ENCODE assay signal across 8 cellular contexts in the genomic region with DNA sequence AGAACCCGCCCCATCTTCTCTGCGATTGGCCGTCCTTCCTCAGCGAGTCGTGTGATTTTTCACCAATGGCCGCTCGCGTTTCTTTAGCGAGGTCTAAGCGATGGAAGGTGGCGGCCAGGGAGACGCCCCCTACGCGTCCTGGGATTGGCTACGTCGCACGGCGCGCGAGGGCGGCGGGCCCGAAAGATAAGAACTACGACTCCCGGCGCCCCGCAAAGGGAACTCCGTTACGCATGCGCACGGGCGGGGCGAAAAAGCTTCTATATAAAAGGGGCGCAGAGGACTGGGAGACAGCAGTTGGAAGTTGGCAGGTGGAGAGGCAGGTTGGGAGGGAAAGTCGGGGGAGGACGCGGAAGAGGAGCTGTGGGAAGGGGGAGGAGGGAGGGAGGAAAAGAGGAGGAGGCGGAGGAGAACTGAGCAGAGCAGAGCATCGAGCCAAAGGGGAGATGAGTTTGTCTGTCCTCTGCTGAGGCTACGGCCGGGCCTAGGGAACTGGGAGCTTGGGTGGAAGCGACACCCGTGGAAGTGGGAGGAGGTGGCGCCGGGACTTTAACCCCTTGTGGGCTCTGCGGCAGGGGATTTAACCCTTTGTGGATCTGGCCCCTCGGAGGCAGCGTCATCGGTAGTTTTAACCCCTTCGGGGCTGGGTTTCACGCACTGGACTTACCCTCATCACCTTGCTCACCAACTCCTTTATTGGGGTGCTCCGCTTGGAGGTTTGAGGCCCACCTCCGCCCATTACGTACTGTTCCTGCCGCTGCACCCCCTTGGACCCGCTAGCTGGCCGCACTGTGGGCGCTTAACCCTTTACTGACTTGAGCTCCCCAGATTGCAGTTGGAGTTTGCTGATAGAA. TPM values are rescaled to one million over a fixed set of nuclear protein-coding genes. Genes with fewer than 3 reads are reported as not detected.
A peak's percentile ranks its signal among the peaks of the same experiment; 100 is the strongest.
DNase-seq lines count a peak whose midpoint lies in the region; ATAC-seq, FAIRE-seq and TF ChIP-seq lines count a peak whose summit lies in the region.

A gene with protein sequence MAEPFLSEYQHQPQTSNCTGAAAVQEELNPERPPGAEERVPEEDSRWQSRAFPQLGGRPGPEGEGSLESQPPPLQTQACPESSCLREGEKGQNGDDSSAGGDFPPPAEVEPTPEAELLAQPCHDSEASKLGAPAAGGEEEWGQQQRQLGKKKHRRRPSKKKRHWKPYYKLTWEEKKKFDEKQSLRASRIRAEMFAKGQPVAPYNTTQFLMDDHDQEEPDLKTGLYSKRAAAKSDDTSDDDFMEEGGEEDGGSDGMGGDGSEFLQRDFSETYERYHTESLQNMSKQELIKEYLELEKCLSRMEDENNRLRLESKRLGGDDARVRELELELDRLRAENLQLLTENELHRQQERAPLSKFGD (plus strand): TSS at position 293 of the 854 bp plus-strand sequence. CDS start 716 bp downstream, outside the sequence.

- POLR2A ChIA-PET in AG04449 (lab: Yijun Ruan, JAX) = interaction anchor here (0.5 to 6.4 kb wide), 39 partner anchors 8 to 1158 kb away, joined by 3 to 308 read pairs (median 4); a partner anchor contains a TSS
- POLR2A ChIA-PET in WTC11 (lab: Charles Lee) = interaction anchor here (0.5 to 6.1 kb wide), 38 partner anchors 9 to 502 kb away, joined by 3 to 242 read pairs (median 4); a partner anchor contains a TSS

- ATAC-seq in GM18909 (IDR thresholded peaks at IDR 0.05; ENCODE audit: poor library complexity, unreplicated experiment) (peak; percentile 72), HG03175 (IDR thresholded peaks at IDR 0.05; ENCODE audit: unreplicated experiment) (peak; percentile 75), WTC11 (peak; percentile 75)

- WGBS in small intestine, 3 donors = 0 to 1% (median 1%) methylated on average over 54 to 58 of the region's 58 CpGs

- peak within 1 kb of the TSS; percentile 90 to 95 for H3K27ac ChIP-seq in small intestine (ENCODE audit: low read depth in 1 of 2, low read length in 1 of 2)

- H3K4me1 ChIP-seq in small intestine (ENCODE audit: control insufficient read depth in 2 of 2, insufficient read depth in 1 of 2, low read depth in 1 of 2, low read length in 1 of 2) = peaks cover 3 to 10% of the 10 kb centered on the region in 2 donors

- CTCF ChIA-PET in AG04449 (lab: Yijun Ruan, JAX) = interaction anchor here (0.7 to 19.9 kb wide), 13 partner anchors 9 to 237 kb away, joined by 3 to 399 read pairs (median 8); a partner anchor contains a TSS
- CTCF ChIA-PET in WTC11 (lab: Charles Lee) = interaction anchor here (0.5 to 16.3 kb wide), 25 partner anchors 9 to 438 kb away, joined by 3 to 531 read pairs (median 9); a partner anchor contains a TSS

- no peak for TF ChIP-seq CTCF in AG04449 (IDR thresholded peaks at IDR 0.05; ENCODE audit: insufficient read depth, low read length, missing control alignments)
- no peak for TF ChIP-seq CTCF in WTC11 (IDR thresholded peaks at IDR 0.05)
- TF ChIP-seq CTCF in cardiac fibroblast (IDR thresholded peaks at IDR 0.05; ENCODE audit: low read depth, low read length) = no peak

- DNase-seq in AG04449 (ENCODE audit: low read depth, low spot score) = peak; percentile 97
- peak; percentile 99 for DNase-seq in NCI-H226
- peak; percentile 99 for DNase-seq in WTC11 (ENCODE audit: low spot score)
- peak; percentile 100 for DNase-seq in cardiac fibroblast (ENCODE audit: low read depth in 2 of 2)
- peak; percentile 93 for DNase-seq in iPS-NIHi11 (ENCODE audit: low spot score)
- DNase-seq in small intestine = peak; percentile 100

- no peaks in the 10 kb centered on the region for H3K36me3 ChIP-seq in small intestine (ENCODE audit: control insufficient read depth in 2 of 2, insufficient read depth in 2 of 2, low read length in 2 of 2)

- FAIRE-seq in small intestine (lab: Jason Lieb, UNC) = peak; percentile 26

- H3K27me3 ChIP-seq in small intestine (ENCODE audit: control insufficient read depth in 2 of 2, insufficient read depth in 2 of 2, low read length in 2 of 2) = no peaks in the 10 kb centered on the region

- H3K36me3 Mint-ChIP-seq in WTC11 = no peaks in the 10 kb centered on the region; the same call in 1 of the 2 replicates

- peak within 1 kb of the TSS; percentile 100 for H3K27ac Mint-ChIP-seq in WTC11

- peaks cover 5% of the 10 kb centered on the region; the same call in 1 of the 2 replicates for H3K27me3 Mint-ChIP-seq in WTC11 (ENCODE audit: low read depth)

- no peaks in the 10 kb centered on the region for H3K9me3 Mint-ChIP-seq in WTC11

- no peaks in the 10 kb centered on the region for H3K9me3 ChIP-seq in small intestine (ENCODE audit: control insufficient read depth, low read depth)

- peaks cover 34% of the 10 kb centered on the region for H3K4me1 Mint-ChIP-seq in WTC11

- H3K4me3 ChIP-seq in AG04449 (ENCODE audit: low read depth, low read length) = peak within 1 kb of the TSS; percentile 98
- peak within 1 kb of the TSS; percentile 88 to 93 for H3K4me3 ChIP-seq in cardiac fibroblast (replicated peaks in 1 of 2; ENCODE audit: low read depth in 2 of 2, low read length in 2 of 2)
- peak within 1 kb of the TSS; percentile 75 to 85 for H3K4me3 ChIP-seq in small intestine (ENCODE audit: low read depth in 1 of 2, low read length in 2 of 2)

- peak within 1 kb of the TSS; percentile 98 for H3K4me3 Mint-ChIP-seq in WTC11

TF ChIP-seq in WTC11, 78 proteins besides CTCF, POLR2A, EP300 and RAD21 (continues in another document):
- peak; percentile 92 for TF ChIP-seq ETV6 (CRISPR knock-in tag; IDR thresholded peaks at IDR 0.05)
- no peak for TF ChIP-seq ZBTB21 (CRISPR knock-in tag; IDR thresholded peaks at IDR 0.05; ENCODE audit: borderline replicate concordance)
- TF ChIP-seq, protein P1, sequence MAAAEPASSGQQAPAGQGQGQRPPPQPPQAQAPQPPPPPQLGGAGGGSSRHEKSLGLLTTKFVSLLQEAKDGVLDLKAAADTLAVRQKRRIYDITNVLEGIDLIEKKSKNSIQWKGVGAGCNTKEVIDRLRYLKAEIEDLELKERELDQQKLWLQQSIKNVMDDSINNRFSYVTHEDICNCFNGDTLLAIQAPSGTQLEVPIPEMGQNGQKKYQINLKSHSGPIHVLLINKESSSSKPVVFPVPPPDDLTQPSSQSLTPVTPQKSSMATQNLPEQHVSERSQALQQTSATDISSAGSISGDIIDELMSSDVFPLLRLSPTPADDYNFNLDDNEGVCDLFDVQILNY (CRISPR knock-in tag; IDR thresholded peaks at IDR 0.05) = no peak
- no peak for TF ChIP-seq ZNF396 (CRISPR knock-in tag; IDR thresholded peaks at IDR 0.05; ENCODE audit: borderline replicate concordance)
- no peak for TF ChIP-seq KAT7 (CRISPR knock-in tag; IDR thresholded peaks at IDR 0.05; ENCODE audit: borderline replicate concordance)
- TF ChIP-seq, protein P2, sequence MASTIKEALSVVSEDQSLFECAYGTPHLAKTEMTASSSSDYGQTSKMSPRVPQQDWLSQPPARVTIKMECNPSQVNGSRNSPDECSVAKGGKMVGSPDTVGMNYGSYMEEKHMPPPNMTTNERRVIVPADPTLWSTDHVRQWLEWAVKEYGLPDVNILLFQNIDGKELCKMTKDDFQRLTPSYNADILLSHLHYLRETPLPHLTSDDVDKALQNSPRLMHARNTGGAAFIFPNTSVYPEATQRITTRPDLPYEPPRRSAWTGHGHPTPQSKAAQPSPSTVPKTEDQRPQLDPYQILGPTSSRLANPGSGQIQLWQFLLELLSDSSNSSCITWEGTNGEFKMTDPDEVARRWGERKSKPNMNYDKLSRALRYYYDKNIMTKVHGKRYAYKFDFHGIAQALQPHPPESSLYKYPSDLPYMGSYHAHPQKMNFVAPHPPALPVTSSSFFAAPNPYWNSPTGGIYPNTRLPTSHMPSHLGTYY (CRISPR knock-in tag; IDR thresholded peaks at IDR 0.05) = peak; percentile 91
- TF ChIP-seq, protein P3, sequence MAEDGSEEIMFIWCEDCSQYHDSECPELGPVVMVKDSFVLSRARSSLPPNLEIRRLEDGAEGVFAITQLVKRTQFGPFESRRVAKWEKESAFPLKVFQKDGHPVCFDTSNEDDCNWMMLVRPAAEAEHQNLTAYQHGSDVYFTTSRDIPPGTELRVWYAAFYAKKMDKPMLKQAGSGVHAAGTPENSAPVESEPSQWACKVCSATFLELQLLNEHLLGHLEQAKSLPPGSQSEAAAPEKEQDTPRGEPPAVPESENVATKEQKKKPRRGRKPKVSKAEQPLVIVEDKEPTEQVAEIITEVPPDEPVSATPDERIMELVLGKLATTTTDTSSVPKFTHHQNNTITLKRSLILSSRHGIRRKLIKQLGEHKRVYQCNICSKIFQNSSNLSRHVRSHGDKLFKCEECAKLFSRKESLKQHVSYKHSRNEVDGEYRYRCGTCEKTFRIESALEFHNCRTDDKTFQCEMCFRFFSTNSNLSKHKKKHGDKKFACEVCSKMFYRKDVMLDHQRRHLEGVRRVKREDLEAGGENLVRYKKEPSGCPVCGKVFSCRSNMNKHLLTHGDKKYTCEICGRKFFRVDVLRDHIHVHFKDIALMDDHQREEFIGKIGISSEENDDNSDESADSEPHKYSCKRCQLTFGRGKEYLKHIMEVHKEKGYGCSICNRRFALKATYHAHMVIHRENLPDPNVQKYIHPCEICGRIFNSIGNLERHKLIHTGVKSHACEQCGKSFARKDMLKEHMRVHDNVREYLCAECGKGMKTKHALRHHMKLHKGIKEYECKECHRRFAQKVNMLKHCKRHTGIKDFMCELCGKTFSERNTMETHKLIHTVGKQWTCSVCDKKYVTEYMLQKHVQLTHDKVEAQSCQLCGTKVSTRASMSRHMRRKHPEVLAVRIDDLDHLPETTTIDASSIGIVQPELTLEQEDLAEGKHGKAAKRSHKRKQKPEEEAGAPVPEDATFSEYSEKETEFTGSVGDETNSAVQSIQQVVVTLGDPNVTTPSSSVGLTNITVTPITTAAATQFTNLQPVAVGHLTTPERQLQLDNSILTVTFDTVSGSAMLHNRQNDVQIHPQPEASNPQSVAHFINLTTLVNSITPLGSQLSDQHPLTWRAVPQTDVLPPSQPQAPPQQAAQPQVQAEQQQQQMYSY (CRISPR knock-in tag; IDR thresholded peaks at IDR 0.05) = 0 out of 2 replicates have a peak, but pooled peaks have one; percentile 33
- TF ChIP-seq, protein P4, sequence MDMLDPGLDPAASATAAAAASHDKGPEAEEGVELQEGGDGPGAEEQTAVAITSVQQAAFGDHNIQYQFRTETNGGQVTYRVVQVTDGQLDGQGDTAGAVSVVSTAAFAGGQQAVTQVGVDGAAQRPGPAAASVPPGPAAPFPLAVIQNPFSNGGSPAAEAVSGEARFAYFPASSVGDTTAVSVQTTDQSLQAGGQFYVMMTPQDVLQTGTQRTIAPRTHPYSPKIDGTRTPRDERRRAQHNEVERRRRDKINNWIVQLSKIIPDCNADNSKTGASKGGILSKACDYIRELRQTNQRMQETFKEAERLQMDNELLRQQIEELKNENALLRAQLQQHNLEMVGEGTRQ (CRISPR knock-in tag; IDR thresholded peaks at IDR 0.05) = no peak; the same call in 1 of the 2 replicates
- TF ChIP-seq ZNF423 (CRISPR knock-in tag; IDR thresholded peaks at IDR 0.05) = no peak

RNA-seq across cellular contexts. Expression of the gene that starts here (rescaled TPM):
- total RNA-seq in WTC11 (2021) = 29.6 to 36.9 TPM (median 35.2 TPM) in 3 replicates
- polyA plus RNA-seq in small intestine = 10 to 100 TPM; 17.5 to 51.7 (median 46.5) TPM

Comparison
In these comparisons a context has a peak if more than half of its experiments do, and no peak if none do; other contexts are left out.
1. Peak in every context shown above with its lines: DNase-seq, ATAC-seq, H3K4me3 ChIP-seq and H3K27ac ChIP-seq.